Comparison of ENCODE assay signal across 8 cellular contexts in the genomic region with DNA sequence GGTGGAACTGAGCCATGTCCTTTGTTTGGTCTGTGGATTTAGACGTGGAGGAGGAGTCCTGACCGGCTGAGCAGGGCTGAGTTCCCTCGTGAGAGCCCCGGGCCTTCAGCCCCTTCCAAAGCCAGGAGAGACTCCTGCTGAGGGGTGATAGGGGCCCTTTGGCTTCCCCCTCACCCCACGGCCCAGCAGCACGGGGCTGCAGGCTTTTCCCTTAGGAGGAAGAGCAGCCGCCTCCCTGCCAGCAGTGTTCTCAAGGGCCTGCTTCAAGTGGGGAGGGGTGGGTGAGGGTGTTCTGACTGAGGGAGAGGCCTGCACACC. TPM values are rescaled to one million over a fixed set of nuclear protein-coding genes. Genes with fewer than 3 reads are reported as not detected.
A peak's percentile ranks its signal among the peaks of the same experiment; 100 is the strongest.
DNase-seq lines count a peak whose midpoint lies in the region; ATAC-seq and TF ChIP-seq lines count a peak whose summit lies in the region.

No MANE protein-coding gene starts in this region.

- H3K4me1 ChIP-seq in adipocyte (ENCODE audit: control insufficient read depth, insufficient read depth, low read length) (peaks cover 20% of the 10 kb centered on the region), mesenchymal stem cell (ENCODE audit: control insufficient read depth, insufficient read depth, low read depth, low read length) (peaks cover 18% of the 10 kb centered on the region)

- H3K9ac ChIP-seq in adipocyte (ENCODE audit: low read length), result peak overlapping the region; percentile 83
- H3K9ac ChIP-seq in mesenchymal stem cell (ENCODE audit: low read length), result peak overlapping the region; percentile 91

- no peak overlapping the region for H3K23ac ChIP-seq in mesenchymal stem cell (ENCODE audit: low read length in 2 of 2)

- no peak overlapping the region for H2BK5ac ChIP-seq in mesenchymal stem cell (ENCODE audit: low read depth, low read length, poor library complexity, severe bottlenecking)

- no peak for ATAC-seq in HG02798 (IDR thresholded peaks at IDR 0.05; ENCODE audit: poor library complexity, unreplicated experiment)

- no peak overlapping the region for H2AFZ ChIP-seq in mesenchymal stem cell (ENCODE audit: low read depth, low read length)

- no peak overlapping the region for H2BK12ac ChIP-seq in mesenchymal stem cell (ENCODE audit: low read length in 2 of 2)

- H4K91ac ChIP-seq in mesenchymal stem cell (ENCODE audit: low read length), result no peak overlapping the region

- TF ChIP-seq CTCF in 22Rv1 (IDR thresholded peaks at IDR 0.05) (no peak), GM12865 (IDR thresholded peaks at IDR 0.05; ENCODE audit: insufficient read depth, low read depth, low read length, missing control alignments) (no peak)

- H3K18ac ChIP-seq in mesenchymal stem cell (ENCODE audit: low read depth in 1 of 2, low read length in 2 of 2), result peak overlapping the region; percentile 19 to 52

- 58% methylated on average over 6 of the region's 7 CpGs for WGBS in mesenchymal stem cell

- H3K4me3 ChIP-seq in GM12865 (ENCODE audit: low read depth, low read length), result peak overlapping the region; percentile 73
- no peak overlapping the region for H3K4me3 ChIP-seq in adipocyte (ENCODE audit: low read length)
- peak overlapping the region in 1 of 2 experiments; percentile 82 for H3K4me3 ChIP-seq in mesenchymal stem cell (ENCODE audit: insufficient read depth in 1 of 2, low read depth in 1 of 2, low read length in 2 of 2)

- no peak overlapping the region for H3K14ac ChIP-seq in mesenchymal stem cell (ENCODE audit: low read length in 2 of 2)

- no peak overlapping the region for H2BK15ac ChIP-seq in mesenchymal stem cell (ENCODE audit: low read depth, poor library complexity, severe bottlenecking)

- no peak overlapping the region for H2BK120ac ChIP-seq in mesenchymal stem cell (ENCODE audit: low read depth, low read length)

- H3K79me1 ChIP-seq in mesenchymal stem cell (replicated peaks; ENCODE audit: low read length, poor library complexity, severe bottlenecking), result no peaks in the 10 kb centered on the region

- H3K27me3 ChIP-seq in adipocyte (replicated peaks; ENCODE audit: control insufficient read depth, insufficient read depth, low read length) (no peaks in the 10 kb centered on the region), mesenchymal stem cell (ENCODE audit: control insufficient read depth in 1 of 2, insufficient read depth in 1 of 2, low read length in 2 of 2) (peaks cover 8 to 9% of the 10 kb centered on the region in 2 experiments)

- H3K9me3 ChIP-seq in adipocyte (ENCODE audit: control insufficient read depth, low read length) (no peaks in the 10 kb centered on the region), mesenchymal stem cell (ENCODE audit: control insufficient read depth, low read length) (no peaks in the 10 kb centered on the region)

- H3K4ac ChIP-seq in mesenchymal stem cell (ENCODE audit: low read depth in 1 of 2, low read length in 2 of 2), result no peak overlapping the region

- peak overlapping the region; percentile 99 for H3K27ac ChIP-seq in 22Rv1
- no peak overlapping the region for H3K27ac ChIP-seq in mesenchymal stem cell (ENCODE audit: low read length, poor library complexity, severe bottlenecking)

- no peak for DNase-seq in GM12865 (ENCODE audit: low read depth)
- DNase-seq in adipocyte (ENCODE audit: low read depth), result no peak
- DNase-seq in mesenchymal stem cell, result no peak
- DNase-seq in stimulated activated CD4-positive, alpha-beta T cell treated with anti-CD3 and anti-CD28 coated beads, Interleukin-4, amount 100 ng/mL, for 4 hours, result no peak
- no peak for DNase-seq in stimulated activated naive CD4-positive, alpha-beta T cell (lab: John Stamatoyannopoulos, UW)
- DNase-seq in hippocampal formation (lab: John Stamatoyannopoulos, UW), result no peak

- no peak overlapping the region for H2AK5ac ChIP-seq in mesenchymal stem cell (ENCODE audit: low read length, severe bottlenecking)

- no peak overlapping the region for H3K4me2 ChIP-seq in mesenchymal stem cell (ENCODE audit: low read length, poor library complexity, severe bottlenecking)

- H4K8ac ChIP-seq in mesenchymal stem cell (ENCODE audit: low read length), result peak overlapping the region; percentile 45

- H3K36me3 ChIP-seq in adipocyte (ENCODE audit: control insufficient read depth, insufficient read depth, low read length, severe bottlenecking) (no peaks in the 10 kb centered on the region), mesenchymal stem cell (ENCODE audit: control insufficient read depth in 1 of 2, insufficient read depth in 2 of 2, low read depth in 1 of 2, low read length in 2 of 2) (no peaks in the 10 kb centered on the region)

RNA-seq across cellular contexts. Expression of gene CYB561, which starts 1.5 kb away (rescaled TPM):
- 14.4 TPM for polyA plus RNA-seq in mesenchymal stem cell (2013, experiment 1 of 2)
- polyA plus RNA-seq in mesenchymal stem cell (2013, experiment 2 of 2), result 15.1 TPM

RNA-seq across cellular contexts. Expression of gene ACE, which starts 29.2 kb away (rescaled TPM):
- 1.8 TPM for polyA plus RNA-seq in mesenchymal stem cell (2013, experiment 1 of 2)
- polyA plus RNA-seq in mesenchymal stem cell (2013, experiment 2 of 2), result 1.8 TPM
